In the genomic region with DNA sequence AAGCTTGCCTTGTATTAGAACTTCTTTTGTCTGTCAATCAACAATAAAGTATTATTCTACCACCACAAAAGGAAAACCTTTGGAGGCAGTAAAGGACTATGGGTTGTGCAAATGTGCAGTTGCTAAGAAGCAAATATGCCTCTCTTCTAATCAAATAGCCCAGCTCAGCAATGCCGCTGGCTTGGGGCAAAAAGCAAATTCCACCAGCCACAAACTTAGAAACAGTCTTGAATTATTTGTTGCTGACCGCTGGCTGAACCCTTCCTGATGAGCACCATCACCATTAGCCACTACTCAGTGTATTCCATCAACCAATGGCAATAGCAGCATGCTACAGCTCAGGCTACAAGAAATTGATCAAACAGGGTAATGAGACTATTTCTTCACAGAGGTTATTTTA, we compare ENCODE assay signal across 18 cellular contexts. TPM values are rescaled to one million over a fixed set of nuclear protein-coding genes. Genes with fewer than 3 reads are reported as not detected.
A peak's percentile ranks its signal among the peaks of the same experiment; 100 is the strongest.
DNase-seq lines count a peak whose midpoint lies in the region; FAIRE-seq and TF ChIP-seq lines count a peak whose summit lies in the region.
"Had no signal": no experiment of that assay in that cellular context is flagged by ENCODE, and none has a peak within 500 bp of the region (broad histone marks: within the 10 kb centered on the region; RNA-seq: fewer than 3 reads in every experiment).

No MANE protein-coding gene starts in this region.

- H3K4me3 ChIP-seq in HAP-1, result no peak overlapping the region
- H3K4me3 ChIP-seq in choroid plexus epithelial cell (ENCODE audit: low read depth, low read length), result no peak overlapping the region
- H3K4me3 ChIP-seq: suprapubic skin had no signal

- peaks cover 26% of the 10 kb centered on the region for H3K4me1 ChIP-seq in HAP-1
- H3K4me1 ChIP-seq: suprapubic skin had no signal

- H3K9me3 Mint-ChIP-seq in mesothelial cell of epicardium, result peaks cover 8% of the 10 kb centered on the region
- H3K9me3 Mint-ChIP-seq: CD4-positive, alpha-beta T cell had no signal

- H3K27me3 Mint-ChIP-seq in mesothelial cell of epicardium (ENCODE audit: low read depth), result no peaks in the 10 kb centered on the region
- H3K27me3 Mint-ChIP-seq: activated B cell treated with CpG ODN at 0.5 μM for 24 hours had no signal

- no peaks in the 10 kb centered on the region for H3K27me3 ChIP-seq in HAP-1 (ENCODE audit: low read depth)
- H3K27me3 ChIP-seq: suprapubic skin had no signal

- peaks cover 58% of the 10 kb centered on the region for H3K4me1 Mint-ChIP-seq in mesothelial cell of epicardium

- no peaks in the 10 kb centered on the region for H3K36me3 ChIP-seq in HAP-1 (replicated peaks)
- H3K36me3 ChIP-seq: suprapubic skin had no signal

- DNase-seq in HAP-1 (ENCODE audit: low spot score in 2 of 2) (peak; percentile 54 to 75), choroid plexus epithelial cell (ENCODE audit: low read depth) (peak; percentile 5), mesothelial cell of epicardium (ENCODE audit: low spot score in 2 of 2, unreplicated experiment in 2 of 2) (peak; percentile 21 to 54), NCI-H2227 treated with DMSO at 0.1 percent for 48 hours (lab: John Stamatoyannopoulos, UW) (no peak), HTR-8/SVneo (ENCODE audit: insufficient read length, low spot score) (no peak), RCC 7860 (ENCODE audit: low spot score) (no peak)
- no peak for DNase-seq in activated naive CD4-positive, alpha-beta T cell (lab: John Stamatoyannopoulos, UW)
- DNase-seq: activated B cell treated with CpG ODN at 0.5 μM for 24 hours; activated effector memory CD4-positive, alpha-beta T cell treated with Interleukin-2 at 50 U/mL for 16 hours; anterior cingulate cortex; CD4-positive, alpha-beta T cell; dermis blood vessel endothelial cell; H7; hypothalamus; left cardiac atrium; NCI-H2107; NCI-H82 had no signal

- in situ Hi-C loops in HAP-1 (cut with MboI; ENCODE audit: low sequenced_read_pairs), result no loop called here

- peak overlapping the region; percentile 93 for H3K27ac Mint-ChIP-seq in mesothelial cell of epicardium
- H3K27ac Mint-ChIP-seq: activated B cell treated with CpG ODN at 0.5 μM for 24 hours; CD4-positive, alpha-beta T cell had no signal

- H3K36me3 Mint-ChIP-seq in mesothelial cell of epicardium, result peaks cover 20% of the 10 kb centered on the region

- no peak for TF ChIP-seq CTCF in choroid plexus epithelial cell (conservative IDR thresholded peaks at IDR 0.05; ENCODE audit: low read depth, low read length)
- TF ChIP-seq CTCF in mesothelial cell of epicardium (IDR thresholded peaks at IDR 0.05; ENCODE audit: unreplicated experiment), result no peak

- H3K9me3 ChIP-seq in HAP-1, result no peaks in the 10 kb centered on the region
- H3K9me3 ChIP-seq: suprapubic skin had no signal

- no peak for FAIRE-seq in HTR-8/SVneo (lab: Jason Lieb, UNC)
- no peak for FAIRE-seq in RCC 7860 (lab: Jason Lieb, UNC)

- H3K4me3 Mint-ChIP-seq in mesothelial cell of epicardium, result peak overlapping the region; percentile 7
- H3K4me3 Mint-ChIP-seq: activated B cell treated with CpG ODN at 0.5 μM for 24 hours; CD4-positive, alpha-beta T cell had no signal

RNA-seq across cellular contexts. Expression of a gene that starts 51.0 kb away (rescaled TPM):
- total RNA-seq in mesothelial cell of epicardium, result 48.1 to 58.4 TPM (median 50.8 TPM) in 3 replicates

Comparison
In these comparisons a context has a peak if more than half of its experiments do, and no peak if none do; other contexts are left out.
1. DNase-seq: peak in HAP-1 (2 of 2), choroid plexus epithelial cell (single experiment) and mesothelial cell of epicardium (2 of 2); none in activated naive CD4-positive, alpha-beta T cell (0 of 4), NCI-H2227 treated with DMSO at 0.1 percent for 48 hours (single experiment), HTR-8/SVneo (single experiment) and RCC 7860 (single experiment).